1 cellular context compared by ENCODE assay signal in the genomic region with DNA sequence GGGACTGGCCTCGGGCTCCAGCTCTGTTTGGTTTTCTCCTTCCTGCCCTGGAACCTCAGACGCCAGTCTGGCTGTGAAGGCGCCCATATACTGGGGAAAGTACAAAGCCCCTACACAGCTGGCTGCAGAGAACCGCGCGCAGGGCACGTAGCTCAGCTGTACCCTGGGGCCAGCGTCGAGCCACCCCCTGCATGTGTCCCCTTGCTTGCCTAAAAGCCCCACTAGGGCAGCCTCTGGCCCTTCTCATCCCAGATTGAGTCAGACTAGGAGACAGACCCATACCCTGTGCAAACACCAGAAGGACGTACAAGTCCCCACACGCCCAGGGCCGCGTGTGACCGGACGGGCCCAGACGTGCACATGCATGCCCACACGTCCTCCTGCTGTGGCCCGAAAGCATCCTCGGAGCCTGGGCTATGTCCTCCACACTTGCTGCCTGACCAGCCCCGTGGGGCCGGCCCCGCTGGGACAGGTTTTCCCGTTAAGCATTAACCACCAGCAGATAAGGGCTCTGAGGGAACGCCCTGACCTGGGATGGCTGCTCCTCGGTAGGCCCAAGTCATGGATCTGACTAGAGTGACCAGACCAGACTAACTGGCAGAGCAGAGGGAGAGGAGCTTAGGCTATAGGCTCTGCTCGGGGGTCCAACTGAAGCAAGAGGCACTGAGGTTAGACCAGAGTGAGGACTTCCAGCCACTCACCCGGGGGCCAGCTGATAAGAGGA.
TF ChIP-seq lines count a peak whose summit lies in the region.

No MANE protein-coding gene starts in this region.

TF ChIP-seq in IMR-90, 13 proteins besides CTCF, POLR2A, EP300 and RAD21:
- no peak for TF ChIP-seq CEBPB (IDR thresholded peaks at IDR 0.05; ENCODE audit: low read depth, low read length)
- TF ChIP-seq MAFK (IDR thresholded peaks at IDR 0.05; ENCODE audit: low read depth, low read length) = no peak
- TF ChIP-seq RCOR1 (IDR thresholded peaks at IDR 0.05; ENCODE audit: insufficient replicate concordance, low read length) = no peak
- TF ChIP-seq BHLHE40 (IDR thresholded peaks at IDR 0.05; ENCODE audit: low read depth, low read length) = no peak
- TF ChIP-seq CHD1 (IDR thresholded peaks at IDR 0.05; ENCODE audit: low read depth, low read length) = no peak
- TF ChIP-seq MAZ (IDR thresholded peaks at IDR 0.05; ENCODE audit: borderline replicate concordance, low read depth, low read length) = no peak
- TF ChIP-seq, protein P1, sequence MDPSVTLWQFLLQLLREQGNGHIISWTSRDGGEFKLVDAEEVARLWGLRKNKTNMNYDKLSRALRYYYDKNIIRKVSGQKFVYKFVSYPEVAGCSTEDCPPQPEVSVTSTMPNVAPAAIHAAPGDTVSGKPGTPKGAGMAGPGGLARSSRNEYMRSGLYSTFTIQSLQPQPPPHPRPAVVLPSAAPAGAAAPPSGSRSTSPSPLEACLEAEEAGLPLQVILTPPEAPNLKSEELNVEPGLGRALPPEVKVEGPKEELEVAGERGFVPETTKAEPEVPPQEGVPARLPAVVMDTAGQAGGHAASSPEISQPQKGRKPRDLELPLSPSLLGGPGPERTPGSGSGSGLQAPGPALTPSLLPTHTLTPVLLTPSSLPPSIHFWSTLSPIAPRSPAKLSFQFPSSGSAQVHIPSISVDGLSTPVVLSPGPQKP (IDR thresholded peaks at IDR 0.05; ENCODE audit: borderline replicate concordance, low read depth, low read length) = no peak
- TF ChIP-seq RFX5 (IDR thresholded peaks at IDR 0.05; ENCODE audit: low read depth, low read length) = no peak
- no peak for TF ChIP-seq MXI1 (IDR thresholded peaks at IDR 0.05; ENCODE audit: borderline replicate concordance, low read depth, low read length)
- no peak for TF ChIP-seq NFE2L2 (IDR thresholded peaks at IDR 0.05; ENCODE audit: low read depth, low read length)
- TF ChIP-seq FOS (IDR thresholded peaks at IDR 0.05; ENCODE audit: low read depth, low read length) = no peak
- TF ChIP-seq, protein P2, sequence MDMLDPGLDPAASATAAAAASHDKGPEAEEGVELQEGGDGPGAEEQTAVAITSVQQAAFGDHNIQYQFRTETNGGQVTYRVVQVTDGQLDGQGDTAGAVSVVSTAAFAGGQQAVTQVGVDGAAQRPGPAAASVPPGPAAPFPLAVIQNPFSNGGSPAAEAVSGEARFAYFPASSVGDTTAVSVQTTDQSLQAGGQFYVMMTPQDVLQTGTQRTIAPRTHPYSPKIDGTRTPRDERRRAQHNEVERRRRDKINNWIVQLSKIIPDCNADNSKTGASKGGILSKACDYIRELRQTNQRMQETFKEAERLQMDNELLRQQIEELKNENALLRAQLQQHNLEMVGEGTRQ (IDR thresholded peaks at IDR 0.05; ENCODE audit: low read depth, low read length) = no peak
- TF ChIP-seq SMC3 (IDR thresholded peaks at IDR 0.05; ENCODE audit: low read depth, low read length) = no peak
